In genomic region chr19:54448774-54449700, GRCh38 we compare ENCODE assay signal across 1 cellular context.
TF ChIP-seq lines count a peak whose summit lies in the region.

Gene LENG8 (plus strand): TSS chr19:54449199. CDS start chr19:54451345, 2,146 bp downstream.

TF ChIP-seq in K562, 482 proteins besides CTCF, POLR2A, EP300 and RAD21 (continued from another document and continues in another):
- TF ChIP-seq NCOR1 (IDR thresholded peaks at IDR 0.05) (peak; percentile 19; the same call in 1 of the 2 replicates), THRB (CRISPR knock-in tag; conservative IDR thresholded peaks at IDR 0.05) (no peak; the same call in 1 of the 2 replicates), ZNF512 (tag; IDR thresholded peaks at IDR 0.05) (no peak), NR3C1 (CRISPR knock-in tag; IDR thresholded peaks at IDR 0.05) (peak; percentile 64; the same call in 1 of the 2 replicates), ZNF699 (CRISPR knock-in tag; IDR thresholded peaks at IDR 0.05; ENCODE audit: insufficient replicate concordance) (no peak), TAF15 (IDR thresholded peaks at IDR 0.05; ENCODE audit: low read depth, low read length) (no peak), E2F4 (CRISPR knock-in tag; IDR thresholded peaks at IDR 0.05; ENCODE audit: low read depth) (no peak), ZNF143 (CRISPR knock-in tag; IDR thresholded peaks at IDR 0.05) (no peak), ZFPM2 (CRISPR knock-in tag; IDR thresholded peaks at IDR 0.05) (no peak), MITF (IDR thresholded peaks at IDR 0.05) (no peak), C11orf30 (IDR thresholded peaks at IDR 0.05; ENCODE audit: low read depth) (peak; percentile 91), NRF1 (conservative IDR thresholded peaks at IDR 0.05 in 1 of 2, IDR thresholded peaks at IDR 0.05 in 1 of 2) (peak; percentile 98), COPS2 (conservative IDR thresholded peaks at IDR 0.05) (no peak), KDM4B (IDR thresholded peaks at IDR 0.05; ENCODE audit: borderline replicate concordance in 2 of 2, low read depth in 1 of 2) (peak in 1 of 2 experiments; percentile 9; a peak in 1 of 4 replicates), USF1 (CRISPR knock-in tag; IDR thresholded peaks at IDR 0.05) (peak; percentile 79), EZH2 (IDR thresholded peaks at IDR 0.05; ENCODE audit: borderline replicate concordance, low read depth, low read length) (no peak), NFXL1 (CRISPR knock-in tag; IDR thresholded peaks at IDR 0.05) (no peak), PCBP2 (IDR thresholded peaks at IDR 0.05; ENCODE audit: low read depth, low read length, poor library complexity, severe bottlenecking) (no peak), RBM17 (IDR thresholded peaks at IDR 0.05; ENCODE audit: borderline replicate concordance, low read depth, low read length) (no peak), TEAD2 (tag; IDR thresholded peaks at IDR 0.05) (no peak), HCFC1 (IDR thresholded peaks at IDR 0.05; ENCODE audit: low read depth, low read length) (peak; percentile 39; the same call in 1 of the 2 replicates), NR1H2 (CRISPR knock-in tag; IDR thresholded peaks at IDR 0.05) (peak; percentile 92), VEZF1 (CRISPR knock-in tag; IDR thresholded peaks at IDR 0.05) (0 out of 2 replicates have a peak, but pooled peaks have one; percentile 8), RBM15 (IDR thresholded peaks at IDR 0.05; ENCODE audit: insufficient read depth, low read length) (no peak), ZNF311 (CRISPR knock-in tag; IDR thresholded peaks at IDR 0.05) (no peak), ZZZ3 (IDR thresholded peaks at IDR 0.05) (no peak; the same call in 1 of the 2 replicates), ZBTB1 (CRISPR knock-in tag; IDR thresholded peaks at IDR 0.05; ENCODE audit: borderline replicate concordance, low read depth) (no peak), ZNF197 (CRISPR knock-in tag; IDR thresholded peaks at IDR 0.05; ENCODE audit: low read depth) (no peak), KAT8 (IDR thresholded peaks at IDR 0.05; ENCODE audit: low read depth) (no peak), BHLHE40 (IDR thresholded peaks at IDR 0.05; ENCODE audit: low read length) (peak; percentile 30; the same call in 1 of the 2 replicates), FOS (IDR thresholded peaks at IDR 0.05; ENCODE audit: extremely low read depth, insufficient read length) (peak; percentile 63), RAD51 (IDR thresholded peaks at IDR 0.05; ENCODE audit: borderline replicate concordance, low read depth) (no peak), RBM14 (IDR thresholded peaks at IDR 0.05; ENCODE audit: borderline replicate concordance, insufficient read depth, low read depth, low read length) (no peak), PCBP1 (IDR thresholded peaks at IDR 0.05; ENCODE audit: low read depth, low read length, poor library complexity, severe bottlenecking) (peak; percentile 58), ETV5 (CRISPR knock-in tag; IDR thresholded peaks at IDR 0.05; ENCODE audit: low read depth) (peak; percentile 96), TRIM24 (IDR thresholded peaks at IDR 0.05) (no peak), MAZ (CRISPR knock-in tag; conservative IDR thresholded peaks at IDR 0.05 in 1 of 2, IDR thresholded peaks at IDR 0.05 in 1 of 2) (peak; percentile 35 to 65; a peak in 3 of 4 replicates), FOXP4 (CRISPR knock-in tag; IDR thresholded peaks at IDR 0.05; ENCODE audit: borderline replicate concordance) (peak; percentile 82; the same call in 1 of the 2 replicates), MEF2A (IDR thresholded peaks at IDR 0.05; ENCODE audit: control insufficient read depth, low read depth, low read length) (no peak), THAP7 (CRISPR knock-in tag; IDR thresholded peaks at IDR 0.05) (peak; percentile 89; the same call in 1 of the 2 replicates), CC2D1A (IDR thresholded peaks at IDR 0.05) (no peak), TFAP4 (CRISPR knock-in tag; IDR thresholded peaks at IDR 0.05; ENCODE audit: borderline replicate concordance) (peak; percentile 71; the same call in 1 of the 2 replicates), ETS1 (conservative IDR thresholded peaks at IDR 0.05; ENCODE audit: control insufficient read depth, low read depth, low read length) (no peak; the same call in none of the 2 replicates), SMAD4 (CRISPR knock-in tag; conservative IDR thresholded peaks at IDR 0.05) (peak; percentile 86), MBD1 (CRISPR knock-in tag; IDR thresholded peaks at IDR 0.05) (no peak), KLF10 (CRISPR knock-in tag; IDR thresholded peaks at IDR 0.05) (no peak), KAT2B (IDR thresholded peaks at IDR 0.05; ENCODE audit: low read depth, low read length) (no peak), CXXC5 (CRISPR knock-in tag; IDR thresholded peaks at IDR 0.05) (peak; percentile 94), HIVEP1 (CRISPR knock-in tag; IDR thresholded peaks at IDR 0.05) (no peak), RFX7 (CRISPR knock-in tag; IDR thresholded peaks at IDR 0.05) (no peak), ZNF75A (CRISPR knock-in tag; IDR thresholded peaks at IDR 0.05) (no peak), BDP1 (IDR thresholded peaks at IDR 0.05; ENCODE audit: insufficient read depth, insufficient read length) (no peak), YY1 (IDR thresholded peaks at IDR 0.05; ENCODE audit: borderline replicate concordance in 1 of 3, control insufficient read depth in 1 of 3, extremely low read depth in 1 of 3, insufficient read depth in 3 of 3, insufficient read length in 1 of 3, insufficient replicate concordance in 2 of 3, low read depth in 1 of 3, low read length in 2 of 3) (peak in 1 of 3 experiments; percentile 43), ZNF584 (CRISPR knock-in tag; IDR thresholded peaks at IDR 0.05; ENCODE audit: low read depth) (no peak), ZFP36 (IDR thresholded peaks at IDR 0.05; ENCODE audit: low read depth, low read length, partially characterized antibody) (no peak), OTX1 (CRISPR knock-in tag; IDR thresholded peaks at IDR 0.05) (no peak), ZNF232 (CRISPR knock-in tag; IDR thresholded peaks at IDR 0.05) (no peak; the same call in 1 of the 2 replicates), SP1 (CRISPR knock-in tag; IDR thresholded peaks at IDR 0.05) (peak; percentile 87), SRF (CRISPR knock-in tag; IDR thresholded peaks at IDR 0.05) (peak in 1 of 2 experiments; percentile 94; a peak in 3 of 4 replicates), BRD4 (IDR thresholded peaks at IDR 0.05) (peak; percentile 89)
